In genomic region chr6:149392093-149392492, GRCh38 we compare ENCODE assay signal across 16 cellular contexts. TPM values are rescaled to one million over a fixed set of nuclear protein-coding genes. Genes with fewer than 3 reads are reported as not detected.
DNase-seq lines count a peak whose midpoint lies in the region; ATAC-seq and TF ChIP-seq lines count a peak whose summit lies in the region.
"Had no signal": no experiment of that assay in that cellular context is flagged by ENCODE, and none has a peak within 500 bp of the region (broad histone marks: within the 10 kb centered on the region; RNA-seq: fewer than 3 reads in every experiment).

No MANE protein-coding gene starts in this region.

- H3K27ac Mint-ChIP-seq in activated T-cell treated with anti-CD3 and anti-CD28 coated beads, Interleukin-2, amount 50 U/mL, for 72 hours = peak overlapping the region; percentile 88
- peak overlapping the region; percentile 83 for H3K27ac Mint-ChIP-seq in activated CD4-positive, alpha-beta memory T cell treated with anti-CD3 and anti-CD28 coated beads for 36 hours
- H3K27ac Mint-ChIP-seq in central memory CD8-positive, alpha-beta T cell (ENCODE audit: low read depth) = peak overlapping the region; percentile 70
- H3K27ac Mint-ChIP-seq in type B pancreatic cell = peak overlapping the region; percentile 49
- peak overlapping the region in 1 of 2 donors; percentile 52 for H3K27ac Mint-ChIP-seq in activated naive CD4-positive, alpha-beta T cell treated with anti-CD3 and anti-CD28 coated beads, Interleukin-2, amount 50 U/mL, for 72 hours
- no peak overlapping the region for H3K27ac Mint-ChIP-seq in nephron progenitor cell

- H3K4me1 Mint-ChIP-seq in activated T-cell treated with anti-CD3 and anti-CD28 coated beads, Interleukin-2, amount 50 U/mL, for 72 hours (ENCODE audit: low read depth) = peaks cover 82% of the 10 kb centered on the region
- peaks cover 70% of the 10 kb centered on the region for H3K4me1 Mint-ChIP-seq in activated CD4-positive, alpha-beta memory T cell treated with anti-CD3 and anti-CD28 coated beads for 36 hours (ENCODE audit: low read depth)
- peaks cover 53% of the 10 kb centered on the region for H3K4me1 Mint-ChIP-seq in central memory CD8-positive, alpha-beta T cell
- H3K4me1 Mint-ChIP-seq in type B pancreatic cell (ENCODE audit: unreplicated experiment) (peaks cover 16% of the 10 kb centered on the region), nephron progenitor cell (peaks cover 10% of the 10 kb centered on the region)

- peak overlapping the region in 1 of 2 donors; percentile 71 for H3K4me3 Mint-ChIP-seq in activated T-cell treated with anti-CD3 and anti-CD28 coated beads, Interleukin-2, amount 50 U/mL, for 72 hours
- H3K4me3 Mint-ChIP-seq in activated CD4-positive, alpha-beta memory T cell treated with anti-CD3 and anti-CD28 coated beads for 36 hours = no peak overlapping the region
- H3K4me3 Mint-ChIP-seq in central memory CD8-positive, alpha-beta T cell = no peak overlapping the region
- H3K4me3 Mint-ChIP-seq in type B pancreatic cell = no peak overlapping the region
- H3K4me3 Mint-ChIP-seq in nephron progenitor cell = no peak overlapping the region
- H3K4me3 Mint-ChIP-seq: CD14-positive monocyte had no signal

- peaks cover 0 to 2% of the 10 kb centered on the region in 2 donors for H3K9me3 Mint-ChIP-seq in activated T-cell treated with anti-CD3 and anti-CD28 coated beads, Interleukin-2, amount 50 U/mL, for 72 hours
- H3K9me3 Mint-ChIP-seq in activated CD4-positive, alpha-beta memory T cell treated with anti-CD3 and anti-CD28 coated beads for 36 hours = peaks cover 2% of the 10 kb centered on the region
- H3K9me3 Mint-ChIP-seq in central memory CD8-positive, alpha-beta T cell = peaks cover 2% of the 10 kb centered on the region
- H3K9me3 Mint-ChIP-seq in type B pancreatic cell (peaks cover 5% of the 10 kb centered on the region), nephron progenitor cell (peaks cover 14% of the 10 kb centered on the region)
- H3K9me3 Mint-ChIP-seq in activated naive CD4-positive, alpha-beta T cell treated with anti-CD3 and anti-CD28 coated beads, Interleukin-2, amount 50 U/mL, for 72 hours = peaks cover 0 to 8% of the 10 kb centered on the region in 2 donors
- H3K9me3 Mint-ChIP-seq: CD14-positive monocyte had no signal

- no peak for DNase-seq in activated T-cell treated with anti-CD3 and anti-CD28 coated beads, Interleukin-2, amount 50 U/mL, for 72 hours
- no peak for DNase-seq in activated T-cell treated with anti-CD3 and anti-CD28 coated beads for 4 hours
- no peak for DNase-seq in activated CD4-positive, alpha-beta memory T cell treated with anti-CD3 and anti-CD28 coated beads for 36 hours
- no peak for DNase-seq in central memory CD8-positive, alpha-beta T cell (ENCODE audit: low spot score in 2 of 2)
- DNase-seq in type B pancreatic cell (ENCODE audit: extremely low spot score, unreplicated experiment) = no peak
- DNase-seq in activated naive CD4-positive, alpha-beta T cell treated with anti-CD3 and anti-CD28 coated beads, Interleukin-2, amount 50 U/mL, for 72 hours (ENCODE audit: low spot score in 2 of 2) = no peak
- DNase-seq in nephron progenitor cell = no peak
- DNase-seq: DMS53, HCEC 1CT, MV-4-11, NCI-H1436, NCI-H2081, NCI-H2227 treated with DMSO at 0.1 percent for 48 hours, NCI-H524 treated with DMSO at 0.1 percent for 48 hours, RPMI8226 had no signal

- intact Hi-C loops in activated CD4-positive, alpha-beta memory T cell treated with anti-CD3 and anti-CD28 coated beads for 36 hours (cut with micrococcal nuclease) = loop anchor here (2.0 to 5.0 kb wide), 3 partner anchors 33 to 75 kb away; partner anchors contain the start of gene TAB2

- POLR2A ChIA-PET in activated CD4-positive, alpha-beta memory T cell treated with anti-CD3 and anti-CD28 coated beads for 36 hours (lab: Charles Lee) = interaction anchor here (0.9 to 1.6 kb wide), 3 partner anchors 10 to 74 kb away, joined by 3 to 5 read pairs (median 4); partner anchors contain the start of gene TAB2

- H3K27me3 Mint-ChIP-seq in activated T-cell treated with anti-CD3 and anti-CD28 coated beads, Interleukin-2, amount 50 U/mL, for 72 hours (ENCODE audit: low read depth) = no peaks in the 10 kb centered on the region
- H3K27me3 Mint-ChIP-seq in activated CD4-positive, alpha-beta memory T cell treated with anti-CD3 and anti-CD28 coated beads for 36 hours = no peaks in the 10 kb centered on the region
- H3K27me3 Mint-ChIP-seq in central memory CD8-positive, alpha-beta T cell = no peaks in the 10 kb centered on the region
- H3K27me3 Mint-ChIP-seq in type B pancreatic cell = no peaks in the 10 kb centered on the region
- H3K27me3 Mint-ChIP-seq in nephron progenitor cell (ENCODE audit: low read depth, poor library complexity) = no peaks in the 10 kb centered on the region

- no peak for ATAC-seq in activated T-cell treated with anti-CD3 and anti-CD28 coated beads, Interleukin-2, amount 50 U/mL, for 72 hours (replicated peaks in 1 of 2)
- ATAC-seq in central memory CD8-positive, alpha-beta T cell (replicated peaks; ENCODE audit: extremely low read depth, poor library complexity, severe bottlenecking) = no peak
- ATAC-seq in activated naive CD4-positive, alpha-beta T cell treated with anti-CD3 and anti-CD28 coated beads, Interleukin-2, amount 50 U/mL, for 72 hours = no peak

- peaks cover 26 to 61% of the 10 kb centered on the region in 2 donors for H3K36me3 Mint-ChIP-seq in activated T-cell treated with anti-CD3 and anti-CD28 coated beads, Interleukin-2, amount 50 U/mL, for 72 hours (ENCODE audit: insufficient read depth in 2 of 2)
- peaks cover 61% of the 10 kb centered on the region for H3K36me3 Mint-ChIP-seq in activated CD4-positive, alpha-beta memory T cell treated with anti-CD3 and anti-CD28 coated beads for 36 hours
- peaks cover 14% of the 10 kb centered on the region for H3K36me3 Mint-ChIP-seq in central memory CD8-positive, alpha-beta T cell (ENCODE audit: insufficient read depth)
- H3K36me3 Mint-ChIP-seq in type B pancreatic cell (peaks cover 62% of the 10 kb centered on the region), nephron progenitor cell (ENCODE audit: low read depth) (peaks cover 83% of the 10 kb centered on the region)
- peaks cover 34 to 71% of the 10 kb centered on the region in 2 donors for H3K36me3 Mint-ChIP-seq in activated naive CD4-positive, alpha-beta T cell treated with anti-CD3 and anti-CD28 coated beads, Interleukin-2, amount 50 U/mL, for 72 hours

- TF ChIP-seq CTCF in type B pancreatic cell (conservative IDR thresholded peaks at IDR 0.05) (no peak), nephron progenitor cell (IDR thresholded peaks at IDR 0.05) (no peak)

- CTCF ChIA-PET in activated CD4-positive, alpha-beta memory T cell treated with anti-CD3 and anti-CD28 coated beads for 36 hours (lab: Charles Lee) = no interaction called here

RNA-seq across cellular contexts. Expression of gene SUMO4, which starts 8.0 kb away (rescaled TPM):
- 1 to 10 TPM; 5.4 to 7.2 TPM for total RNA-seq in activated T-cell treated with anti-CD3 and anti-CD28 coated beads, Interleukin-2, amount 50 U/mL, for 72 hours
- total RNA-seq in activated CD4-positive, alpha-beta memory T cell treated with anti-CD3 and anti-CD28 coated beads for 36 hours = 1 to 10 TPM; 4.8 to 5.8 TPM
- total RNA-seq in type B pancreatic cell (ENCODE audit: low replicate concordance) = 0.98 and 2.8 TPM in 2 replicates
- 10 to 100 TPM in 1 of 2 donors, 1 to 10 TPM in 1; 10.0 to 11.2 TPM for total RNA-seq in activated naive CD4-positive, alpha-beta T cell treated with anti-CD3 and anti-CD28 coated beads, Interleukin-2, amount 50 U/mL, for 72 hours
